ENCODE assay signal across 8 cellular contexts in genomic region chr1:203504400-203505250, GRCh38. TPM values are rescaled to one million over a fixed set of nuclear protein-coding genes. Genes with fewer than 3 reads are reported as not detected.
A peak's percentile ranks its signal among the peaks of the same experiment; 100 is the strongest.
DNase-seq lines count a peak whose midpoint lies in the region; ATAC-seq and TF ChIP-seq lines count a peak whose summit lies in the region.

No MANE protein-coding gene starts in this region.

- H3K4me3 Mint-ChIP-seq in T-helper 17 cell: no peak overlapping the region

- intact Hi-C loops in left ventricle myocardium inferior (cut with micrococcal nuclease): loop anchor here (2.0 to 10.0 kb wide), 2 partner anchors 120 to 192 kb away; partner anchors contain the start of gene ATP2B4
- intact Hi-C loops in aorta (cut with DNase I): loop anchor here (1.0 to 5.0 kb wide), 4 partner anchors 53 to 198 kb away; partner anchors contain the start of gene ATP2B4 (in 2 of the 2)

- H3K4me1 ChIP-seq in left ventricle myocardium inferior (peaks cover 42% of the 10 kb centered on the region), rectal smooth muscle tissue (ENCODE audit: control insufficient read depth, insufficient read depth, low read length) (peaks cover 58% of the 10 kb centered on the region), aorta (ENCODE audit: control insufficient read depth in 1 of 2, insufficient read depth in 2 of 2, low read length in 2 of 2) (no peaks in the 10 kb centered on the region)

- peaks cover 9% of the 10 kb centered on the region for H3K4me1 Mint-ChIP-seq in T-helper 17 cell

- H3K27me3 Mint-ChIP-seq in T-helper 17 cell: peaks cover 14% of the 10 kb centered on the region

- H3K4me3 ChIP-seq in left ventricle myocardium inferior: no peak overlapping the region
- no peak overlapping the region for H3K4me3 ChIP-seq in rectal smooth muscle tissue (ENCODE audit: low read length)
- H3K4me3 ChIP-seq in aorta (ENCODE audit: low read length in 2 of 2): no peak overlapping the region

- H3K9me3 ChIP-seq in T-helper 17 cell (ENCODE audit: control insufficient read depth, low read length, poor library complexity, severe bottlenecking): no peaks in the 10 kb centered on the region
- H3K9me3 ChIP-seq in left ventricle myocardium inferior (replicated peaks): no peaks in the 10 kb centered on the region
- no peaks in the 10 kb centered on the region for H3K9me3 ChIP-seq in aorta (ENCODE audit: control insufficient read depth, low read length)

- H3K27ac Mint-ChIP-seq in T-helper 17 cell: no peak overlapping the region

- H3K36me3 ChIP-seq in left ventricle myocardium inferior (no peaks in the 10 kb centered on the region), rectal smooth muscle tissue (ENCODE audit: control insufficient read depth, insufficient read depth, low read length) (no peaks in the 10 kb centered on the region), aorta (ENCODE audit: control insufficient read depth in 1 of 2, insufficient read depth in 2 of 2, low read length in 1 of 2) (no peaks in the 10 kb centered on the region)

- no peaks in the 10 kb centered on the region for H3K27me3 ChIP-seq in left ventricle myocardium inferior (ENCODE audit: low read depth)
- no peaks in the 10 kb centered on the region for H3K27me3 ChIP-seq in rectal smooth muscle tissue (ENCODE audit: control insufficient read depth, insufficient read depth, low read length)
- H3K27me3 ChIP-seq in aorta (ENCODE audit: control insufficient read depth in 1 of 2, insufficient read depth in 2 of 2, low read length in 1 of 2): no peaks in the 10 kb centered on the region

- WGBS in aorta, 2 donors: 26 to 28% methylated on average over 12 of the region's 12 CpGs

- no peaks in the 10 kb centered on the region for H3K36me3 Mint-ChIP-seq in T-helper 17 cell (ENCODE audit: low read depth)

- H3K9ac ChIP-seq in rectal smooth muscle tissue (ENCODE audit: low read length): peak overlapping the region; percentile 14

- DNase-seq in NCI-H1694 treated with DMSO at 0.1 percent for 48 hours (lab: John Stamatoyannopoulos, UW) (peak; percentile 86), T-helper 17 cell (peak; percentile 44 to 72 (median 48)), amniotic epithelial cell (ENCODE audit: low read depth) (peak; percentile 74), left ventricle myocardium inferior (peak; percentile 80), aorta (peak; percentile 85 to 94)

- H3K27ac ChIP-seq in left ventricle myocardium inferior (replicated peaks) (no peak overlapping the region), rectal smooth muscle tissue (ENCODE audit: low read depth, low read length) (peak overlapping the region; percentile 35), aorta (ENCODE audit: low read depth in 1 of 2, low read length in 2 of 2) (no peak overlapping the region)

- TF ChIP-seq CTCF in GM12872 (IDR thresholded peaks at IDR 0.05; ENCODE audit: insufficient read depth, low read depth, low read length): peak; percentile 75
- peak; percentile 90 for TF ChIP-seq CTCF in left ventricle myocardium inferior (IDR thresholded peaks at IDR 0.05; ENCODE audit: borderline replicate concordance)

- peak; percentile 72 for ATAC-seq in T-helper 17 cell
- ATAC-seq in aorta (ENCODE audit: low FRiP score): peak; percentile 83
- no peak for ATAC-seq in GM19397 (IDR thresholded peaks at IDR 0.05; ENCODE audit: unreplicated experiment)

RNA-seq across cellular contexts. Expression of gene OPTC, which starts 10.7 kb away (rescaled TPM):
- total RNA-seq in T-helper 17 cell: not detected
- not detected for total RNA-seq in left ventricle myocardium inferior
- not detected for total RNA-seq in aorta
- polyA plus RNA-seq in aorta: under 1 TPM in 1 of 2 donors, not detected in 1; 0.56 TPM

RNA-seq across cellular contexts. Expression of gene PRELP, which starts 29.0 kb away (rescaled TPM):
- total RNA-seq in T-helper 17 cell: not detected
- 22.5 TPM for total RNA-seq in left ventricle myocardium inferior
- total RNA-seq in aorta: 100 to 1,000 TPM; 174 to 217 TPM
- polyA plus RNA-seq in aorta: 100 to 1,000 TPM; 152 to 178 TPM

Comparison
In these comparisons a context has a peak if more than half of its experiments do, and no peak if none do; other contexts are left out.
1. RNA of gene PRELP, which starts 29.0 kb away (total RNA-seq): 174 to 217 TPM in aorta and 22.5 TPM in left ventricle myocardium inferior (single experiment); not detected in T-helper 17 cell; every median in the first group is over 10 times any median in the second.
2. Peak in every context shown above with its lines, with median percentiles within 50 percentile points of each other: DNase-seq.